5 cellular contexts compared by ENCODE assay signal in genomic region chr2:166455823-166456222, GRCh38. TPM values are rescaled to one million over a fixed set of nuclear protein-coding genes. Genes with fewer than 3 reads are reported as not detected.
"Had no signal": no experiment of that assay in that cellular context is flagged by ENCODE, and none has a peak within 500 bp of the region (broad histone marks: within the 10 kb centered on the region; RNA-seq: fewer than 3 reads in every experiment).

No MANE protein-coding gene starts in this region.

RNA-seq across cellular contexts. Expression of gene SCN7A, which starts 38.2 kb away (rescaled TPM):
- total RNA-seq: OCI-LY7, PC-3, PC-9, RPMI7951, SK-MEL-5 had no signal
